Comparison of ENCODE assay signal across 8 cellular contexts in the genomic region with DNA sequence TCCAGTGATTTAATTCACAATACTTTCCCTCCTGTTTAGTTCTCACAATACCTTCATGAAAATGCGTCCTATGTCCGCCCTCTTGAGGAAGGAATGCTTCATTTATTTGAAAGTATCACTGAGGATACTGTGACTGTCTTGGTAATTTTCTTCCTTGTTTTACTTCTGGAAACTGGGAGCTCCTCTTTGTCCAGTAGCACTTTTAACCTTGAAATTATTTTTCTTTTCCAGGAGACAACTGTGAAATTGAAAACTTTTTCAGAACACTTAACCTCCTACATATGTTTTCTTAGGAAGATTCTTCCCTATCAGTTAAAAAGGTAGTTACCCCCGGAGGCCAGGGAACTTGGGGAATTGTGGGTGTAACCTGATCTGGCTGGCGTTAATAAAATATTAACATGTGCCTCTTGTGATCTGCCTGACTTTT. TPM values are rescaled to one million over a fixed set of nuclear protein-coding genes. Genes with fewer than 3 reads are reported as not detected.
DNase-seq lines count a peak whose midpoint lies in the region; ATAC-seq and TF ChIP-seq lines count a peak whose summit lies in the region.
"Had no signal": no experiment of that assay in that cellular context is flagged by ENCODE, and none has a peak within 500 bp of the region (broad histone marks: within the 10 kb centered on the region; RNA-seq: fewer than 3 reads in every experiment).

No MANE protein-coding gene starts in this region.

- intact Hi-C loops in psoas muscle (cut with DNase I): no loop called here

- peak; percentile 62 for TF ChIP-seq CTCF in psoas muscle (IDR thresholded peaks at IDR 0.05)

- H3K4me1 ChIP-seq in SJCRH30: peaks cover 11% of the 10 kb centered on the region
- H3K4me1 ChIP-seq in psoas muscle: no peaks in the 10 kb centered on the region

- H3K4me3 ChIP-seq in SJCRH30 (peak overlapping the region; percentile 39), psoas muscle (no peak overlapping the region)

- peak in 2 of 4 donors; percentile 67 to 86 for ATAC-seq in psoas muscle
- ATAC-seq in GM21529 (IDR thresholded peaks at IDR 0.05; ENCODE audit: unreplicated experiment): no peak
- no peak for ATAC-seq in GM18867 (IDR thresholded peaks at IDR 0.05; ENCODE audit: unreplicated experiment)
- ATAC-seq in HG03108 (IDR thresholded peaks at IDR 0.05; ENCODE audit: unreplicated experiment): no peak

- H3K27me3 ChIP-seq in SJCRH30: no peaks in the 10 kb centered on the region
- no peaks in the 10 kb centered on the region for H3K27me3 ChIP-seq in psoas muscle (ENCODE audit: insufficient read depth in 3 of 3, low read length in 2 of 3)

- H3K36me3 ChIP-seq in SJCRH30 (peaks cover 17% of the 10 kb centered on the region; the same call in 1 of the 2 replicates), psoas muscle (ENCODE audit: insufficient read depth in 1 of 2, low read depth in 1 of 2) (peaks cover 3 to 21% of the 10 kb centered on the region in 2 donors)

- WGBS in psoas muscle, 3 donors: 24 to 36% (median 32%) methylated on average over 4 of the region's 4 CpGs

- H3K9me3 ChIP-seq in SJCRH30 (replicated peaks) (no peaks in the 10 kb centered on the region), psoas muscle (no peaks in the 10 kb centered on the region)

- DNase-seq in HS-27A (ENCODE audit: low read depth): peak; percentile 54
- DNase-seq in SJCRH30: peak; percentile 65 to 92
- peak; percentile 57 for DNase-seq in globus pallidus (ENCODE audit: low spot score)
- DNase-seq in psoas muscle: no peak
- DNase-seq: activated B cell treated with CpG ODN at 0.5 μM for 24 hours had no signal

- peak overlapping the region; percentile 70 for H3K27ac ChIP-seq in SJCRH30
- no peak overlapping the region for H3K27ac ChIP-seq in psoas muscle

RNA-seq across cellular contexts. Expression of a gene that starts 30.5 kb away (rescaled TPM):
- total RNA-seq in SJCRH30 (2014; rRNA removed; shearing (Covaris generic)): 10.0 and 10.6 TPM in 2 replicates
- 10 to 100 TPM in 1 of 4 donors, 1 to 10 TPM in 3; 7.1 to 10.4 (median 7.6) TPM for total RNA-seq in psoas muscle
- 10 to 100 TPM in 1 of 3 donors, 1 to 10 TPM in 2; 6.2 to 15.4 (median 9.1) TPM for polyA plus RNA-seq in psoas muscle

RNA-seq across cellular contexts. Expression of a gene that starts 58.9 kb away (rescaled TPM):
- 12.5 and 13.7 TPM in 2 replicates for total RNA-seq in SJCRH30 (2014; rRNA removed; shearing (Covaris generic))
- 1 to 10 TPM; 1.8 to 5.6 (median 2.1) TPM for total RNA-seq in psoas muscle
- 1 to 10 TPM in 2 of 3 donors, under 1 TPM in 1; 0.98 to 1.8 (median 1.2) TPM for polyA plus RNA-seq in psoas muscle

Comparison
In these comparisons a context has a peak if more than half of its experiments do, and no peak if none do; other contexts are left out.
1. DNase-seq: peak in HS-27A (single experiment), SJCRH30 (2 of 2) and globus pallidus (single experiment); none in psoas muscle (0 of 2).